23 cellular contexts compared by ENCODE assay signal in the genomic region with DNA sequence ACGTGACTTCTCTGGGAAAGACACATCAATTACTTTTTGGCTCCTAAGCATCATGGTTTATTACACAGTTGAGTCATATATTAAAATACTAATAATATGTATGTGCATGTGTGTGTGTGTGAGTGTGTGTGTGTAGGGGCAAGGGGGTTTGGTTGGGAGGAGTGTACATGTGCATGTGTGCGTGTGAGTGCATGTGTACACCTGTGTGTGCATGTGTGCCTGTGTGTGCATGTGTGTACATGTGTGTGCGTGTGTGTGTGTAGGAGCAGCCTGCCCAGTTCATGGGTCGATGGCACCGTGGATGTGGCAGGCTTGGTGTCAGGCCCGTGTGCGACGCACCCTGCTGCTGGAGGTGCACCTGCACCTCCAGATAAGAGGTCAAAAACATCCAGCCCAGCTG.
"Had no signal": no experiment of that assay in that cellular context is flagged by ENCODE, and none has a peak within 500 bp of the region (broad histone marks: within the 10 kb centered on the region; RNA-seq: fewer than 3 reads in every experiment).

No MANE protein-coding gene starts in this region.

- H3K27ac ChIP-seq: KMS-11, SJSA1, SK-N-MC had no signal

- H3K4me3 ChIP-seq: K562, SJSA1, SK-N-MC had no signal

- FAIRE-seq: K562, RCC 7860 had no signal

- H3K36me3 ChIP-seq: SJSA1 had no signal

- H3K27ac Mint-ChIP-seq: IgD-negative memory B cell had no signal

- DNase-seq: Kasumi-1, MM.1S, NCI-H1092 treated with DMSO at 0.1 percent for 48 hours, NCI-H1436, NCI-H187, NCI-H2029, NCI-H2081 treated with DMSO at 0.1 percent for 48 hours, NCI-H2171, NCI-H226, NCI-H446, NCI-H510A, NCI-H524 treated with DMSO at 0.1 percent for 48 hours, NCI-H69, NCI-H774, Right ventricle myocardium superior, RPMI8226, SIG-M5 had no signal

- H3K9me3 Mint-ChIP-seq: IgD-negative memory B cell had no signal

- H3K9me3 ChIP-seq: SJSA1 had no signal

- H3K27me3 ChIP-seq: SJSA1 had no signal

- ATAC-seq: K562 had no signal
